ENCODE assay signal across 27 cellular contexts in genomic region chr1:181846001-181846645, GRCh38.
DNase-seq lines count a peak whose midpoint lies in the region; TF ChIP-seq lines count a peak whose summit lies in the region.
"Had no signal": no experiment of that assay in that cellular context is flagged by ENCODE, and none has a peak within 500 bp of the region (broad histone marks: within the 10 kb centered on the region; RNA-seq: fewer than 3 reads in every experiment).

No MANE protein-coding gene starts in this region.

- 30 to 49% methylated on average over 5 of the region's 5 CpGs for WGBS in thyroid gland, 2 donors

- DNase-seq in thyroid gland = peak; percentile 58 to 62
- DNase-seq in activated CD4-positive, CD25-positive, alpha-beta regulatory T cell (lab: John Stamatoyannopoulos, UW) = no peak
- DNase-seq: 8988T; ACHN; AML-193; BE2C; C1 segment of cervical spinal cord; Caco-2; Calu3; CD4-positive, alpha-beta memory T cell; CD4-positive, alpha-beta T cell; CD4-positive, CD25-positive, alpha-beta regulatory T cell; CD8-positive, alpha-beta memory T cell; CD8-positive, alpha-beta T cell; COR-L47; DMS 273 treated with DMSO at 0.1 percent for 48 hours; DMS153; DMS53; DMS79; DMS79 treated with DMSO at 0.1 percent for 48 hours; DND-41; EL had no signal

- intact Hi-C loops in thyroid gland (cut with DNase I) = no loop called here

- no peak overlapping the region for H3K27ac ChIP-seq in thyroid gland
- H3K27ac ChIP-seq: 22Rv1; A549; BLaER1; BLaER1 treated with 17β-estradiol and CSF1 and Interleukin-3, amounts not matched to agents 10 nM and 100 nM; C4-2B had no signal

- H3K4me3 ChIP-seq in thyroid gland (replicated peaks in 1 of 3) = no peak overlapping the region
- H3K4me3 ChIP-seq: A549; BLaER1; BLaER1 treated with 17β-estradiol and CSF1 and Interleukin-3, amounts not matched to agents 10 nM and 100 nM had no signal

- peaks cover 0 to 10% of the 10 kb centered on the region in 2 donors for H3K4me1 ChIP-seq in thyroid gland
- H3K4me1 ChIP-seq: A549; BE2C; BLaER1; BLaER1 treated with 17β-estradiol and CSF1 and Interleukin-3, amounts not matched to agents 10 nM and 100 nM; Caco-2 had no signal

- H3K36me3 ChIP-seq in thyroid gland = no peaks in the 10 kb centered on the region
- H3K36me3 ChIP-seq: BE2C; BLaER1; BLaER1 treated with 17β-estradiol and CSF1 and Interleukin-3, amounts not matched to agents 10 nM and 100 nM had no signal

- no peaks in the 10 kb centered on the region for H3K9me3 ChIP-seq in thyroid gland
- H3K9me3 ChIP-seq: A549, BE2C, BLaER1, Caco-2 had no signal

- H3K27me3 ChIP-seq in thyroid gland = no peaks in the 10 kb centered on the region
- H3K27me3 ChIP-seq: BE2C; BLaER1; BLaER1 treated with 17β-estradiol and CSF1 and Interleukin-3, amounts not matched to agents 10 nM and 100 nM had no signal

- no peak for TF ChIP-seq CTCF in thyroid gland (IDR thresholded peaks at IDR 0.05)

- no peak for TF ChIP-seq POLR2A in thyroid gland (IDR thresholded peaks at IDR 0.05)

Comparison
In these comparisons a context has a peak if more than half of its experiments do, and no peak if none do; other contexts are left out.
1. DNase-seq: peak in thyroid gland (2 of 2); none in activated CD4-positive, CD25-positive, alpha-beta regulatory T cell (0 of 4).